In the genomic region with DNA sequence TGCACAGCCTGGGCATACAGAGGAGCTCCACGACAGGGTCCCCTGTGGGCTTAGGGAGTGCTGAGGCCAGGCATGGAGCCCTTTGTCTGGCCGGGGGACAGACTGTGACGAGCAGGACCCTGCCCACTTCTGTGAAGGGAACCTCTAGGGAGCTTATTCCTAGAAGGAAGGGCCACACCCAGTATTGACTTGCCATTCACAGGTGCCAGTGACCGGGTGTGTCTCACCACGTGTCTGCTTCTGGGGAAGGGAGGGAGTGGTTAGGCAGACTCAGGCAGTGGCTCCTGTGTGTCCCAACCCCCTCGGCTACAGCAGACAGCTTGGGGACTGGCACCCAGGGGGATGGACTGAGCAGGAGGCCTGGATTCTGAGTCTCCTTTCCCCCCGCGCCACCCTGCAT, we compare ENCODE assay signal across 1 cellular context.
TF ChIP-seq lines count a peak whose summit lies in the region.

No MANE protein-coding gene starts in this region.

TF ChIP-seq in K562, 482 proteins besides CTCF, POLR2A, EP300 and RAD21 (continued from another document and continues in another):
- TF ChIP-seq MAZ (CRISPR knock-in tag; conservative IDR thresholded peaks at IDR 0.05 in 1 of 2, IDR thresholded peaks at IDR 0.05 in 1 of 2) (peak in 1 of 2 experiments; percentile 48; a peak in 1 of 4 replicates), MEIS2 (IDR thresholded peaks at IDR 0.05; ENCODE audit: partially characterized antibody) (peak; percentile 20), HDAC1 (IDR thresholded peaks at IDR 0.05) (peak in 1 of 2 experiments; percentile 46; a peak in 1 of 4 replicates), TBL1XR1 (IDR thresholded peaks at IDR 0.05; ENCODE audit: low read length in 2 of 2) (peak in 1 of 2 experiments; percentile 54; a peak in 1 of 4 replicates), SREBF1 (IDR thresholded peaks at IDR 0.05; ENCODE audit: borderline replicate concordance, low read depth, low read length) (0 out of 2 replicates have a peak, but pooled peaks have one; percentile 31), NRF1 (conservative IDR thresholded peaks at IDR 0.05 in 1 of 2, IDR thresholded peaks at IDR 0.05 in 1 of 2) (peak in 1 of 2 experiments; percentile 53; a peak in 3 of 4 replicates), EP400 (IDR thresholded peaks at IDR 0.05) (peak; percentile 43; the same call in 1 of the 2 replicates), XRCC3 (IDR thresholded peaks at IDR 0.05) (no peak), KLF13 (tag; IDR thresholded peaks at IDR 0.05; ENCODE audit: borderline replicate concordance, low read depth) (0 out of 2 replicates have a peak, but pooled peaks have one; percentile 24), MTA3 (IDR thresholded peaks at IDR 0.05; ENCODE audit: borderline replicate concordance) (peak; percentile 56; the same call in 1 of the 2 replicates), KHSRP (IDR thresholded peaks at IDR 0.05) (no peak), MYC (IDR thresholded peaks at IDR 0.05; ENCODE audit: low read depth, low read length) (peak; percentile 89), MYC (CRISPR knock-in tag; IDR thresholded peaks at IDR 0.05; ENCODE audit: borderline replicate concordance, low read depth) (no peak), SMAD4 (CRISPR knock-in tag; conservative IDR thresholded peaks at IDR 0.05) (0 out of 2 replicates have a peak, but pooled peaks have one; percentile 36), MXI1 (IDR thresholded peaks at IDR 0.05; ENCODE audit: low read depth, low read length) (peak; percentile 53; the same call in 1 of the 2 replicates), CCNT2 (IDR thresholded peaks at IDR 0.05; ENCODE audit: borderline replicate concordance, extremely low read depth, insufficient read length, low read depth, low read length) (no peak), GATA2 (CRISPR knock-in tag; IDR thresholded peaks at IDR 0.05) (no peak), L3MBTL2 (IDR thresholded peaks at IDR 0.05) (peak; percentile 57), CTBP1 (IDR thresholded peaks at IDR 0.05; ENCODE audit: borderline replicate concordance) (peak; percentile 71; the same call in 1 of the 2 replicates), JUND (IDR thresholded peaks at IDR 0.05; ENCODE audit: borderline replicate concordance, low read depth, low read length) (no peak), JUND (tag; IDR thresholded peaks at IDR 0.05; ENCODE audit: borderline replicate concordance, low read depth, low read length) (peak; percentile 35; the same call in 1 of the 3 replicates), ZNF586 (CRISPR knock-in tag; conservative IDR thresholded peaks at IDR 0.05) (no peak)
- TF ChIP-seq, protein P1, sequence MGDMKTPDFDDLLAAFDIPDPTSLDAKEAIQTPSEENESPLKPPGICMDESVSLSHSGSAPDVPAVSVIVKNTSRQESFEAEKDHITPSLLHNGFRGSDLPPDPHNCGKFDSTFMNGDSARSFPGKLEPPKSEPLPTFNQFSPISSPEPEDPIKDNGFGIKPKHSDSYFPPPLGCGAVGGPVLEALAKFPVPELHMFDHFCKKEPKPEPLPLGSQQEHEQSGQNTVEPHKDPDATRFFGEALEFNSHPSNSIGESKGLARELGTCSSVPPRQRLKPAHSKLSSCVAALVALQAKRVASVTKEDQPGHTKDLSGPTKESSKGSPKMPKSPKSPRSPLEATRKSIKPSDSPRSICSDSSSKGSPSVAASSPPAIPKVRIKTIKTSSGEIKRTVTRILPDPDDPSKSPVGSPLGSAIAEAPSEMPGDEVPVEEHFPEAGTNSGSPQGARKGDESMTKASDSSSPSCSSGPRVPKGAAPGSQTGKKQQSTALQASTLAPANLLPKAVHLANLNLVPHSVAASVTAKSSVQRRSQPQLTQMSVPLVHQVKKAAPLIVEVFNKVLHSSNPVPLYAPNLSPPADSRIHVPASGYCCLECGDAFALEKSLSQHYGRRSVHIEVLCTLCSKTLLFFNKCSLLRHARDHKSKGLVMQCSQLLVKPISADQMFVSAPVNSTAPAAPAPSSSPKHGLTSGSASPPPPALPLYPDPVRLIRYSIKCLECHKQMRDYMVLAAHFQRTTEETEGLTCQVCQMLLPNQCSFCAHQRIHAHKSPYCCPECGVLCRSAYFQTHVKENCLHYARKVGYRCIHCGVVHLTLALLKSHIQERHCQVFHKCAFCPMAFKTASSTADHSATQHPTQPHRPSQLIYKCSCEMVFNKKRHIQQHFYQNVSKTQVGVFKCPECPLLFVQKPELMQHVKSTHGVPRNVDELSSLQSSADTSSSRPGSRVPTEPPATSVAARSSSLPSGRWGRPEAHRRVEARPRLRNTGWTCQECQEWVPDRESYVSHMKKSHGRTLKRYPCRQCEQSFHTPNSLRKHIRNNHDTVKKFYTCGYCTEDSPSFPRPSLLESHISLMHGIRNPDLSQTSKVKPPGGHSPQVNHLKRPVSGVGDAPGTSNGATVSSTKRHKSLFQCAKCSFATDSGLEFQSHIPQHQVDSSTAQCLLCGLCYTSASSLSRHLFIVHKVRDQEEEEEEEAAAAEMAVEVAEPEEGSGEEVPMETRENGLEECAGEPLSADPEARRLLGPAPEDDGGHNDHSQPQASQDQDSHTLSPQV (IDR thresholded peaks at IDR 0.05), result 0 out of 2 replicates have a peak, but pooled peaks have one; percentile 79
- TF ChIP-seq, protein P2, sequence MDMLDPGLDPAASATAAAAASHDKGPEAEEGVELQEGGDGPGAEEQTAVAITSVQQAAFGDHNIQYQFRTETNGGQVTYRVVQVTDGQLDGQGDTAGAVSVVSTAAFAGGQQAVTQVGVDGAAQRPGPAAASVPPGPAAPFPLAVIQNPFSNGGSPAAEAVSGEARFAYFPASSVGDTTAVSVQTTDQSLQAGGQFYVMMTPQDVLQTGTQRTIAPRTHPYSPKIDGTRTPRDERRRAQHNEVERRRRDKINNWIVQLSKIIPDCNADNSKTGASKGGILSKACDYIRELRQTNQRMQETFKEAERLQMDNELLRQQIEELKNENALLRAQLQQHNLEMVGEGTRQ (CRISPR knock-in tag; IDR thresholded peaks at IDR 0.05), result peak; percentile 51
- TF ChIP-seq, protein P3, sequence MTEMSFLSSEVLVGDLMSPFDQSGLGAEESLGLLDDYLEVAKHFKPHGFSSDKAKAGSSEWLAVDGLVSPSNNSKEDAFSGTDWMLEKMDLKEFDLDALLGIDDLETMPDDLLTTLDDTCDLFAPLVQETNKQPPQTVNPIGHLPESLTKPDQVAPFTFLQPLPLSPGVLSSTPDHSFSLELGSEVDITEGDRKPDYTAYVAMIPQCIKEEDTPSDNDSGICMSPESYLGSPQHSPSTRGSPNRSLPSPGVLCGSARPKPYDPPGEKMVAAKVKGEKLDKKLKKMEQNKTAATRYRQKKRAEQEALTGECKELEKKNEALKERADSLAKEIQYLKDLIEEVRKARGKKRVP (CRISPR knock-in tag; IDR thresholded peaks at IDR 0.05), result 0 out of 2 replicates have a peak, but pooled peaks have one; percentile 32
- TF ChIP-seq, protein P4, sequence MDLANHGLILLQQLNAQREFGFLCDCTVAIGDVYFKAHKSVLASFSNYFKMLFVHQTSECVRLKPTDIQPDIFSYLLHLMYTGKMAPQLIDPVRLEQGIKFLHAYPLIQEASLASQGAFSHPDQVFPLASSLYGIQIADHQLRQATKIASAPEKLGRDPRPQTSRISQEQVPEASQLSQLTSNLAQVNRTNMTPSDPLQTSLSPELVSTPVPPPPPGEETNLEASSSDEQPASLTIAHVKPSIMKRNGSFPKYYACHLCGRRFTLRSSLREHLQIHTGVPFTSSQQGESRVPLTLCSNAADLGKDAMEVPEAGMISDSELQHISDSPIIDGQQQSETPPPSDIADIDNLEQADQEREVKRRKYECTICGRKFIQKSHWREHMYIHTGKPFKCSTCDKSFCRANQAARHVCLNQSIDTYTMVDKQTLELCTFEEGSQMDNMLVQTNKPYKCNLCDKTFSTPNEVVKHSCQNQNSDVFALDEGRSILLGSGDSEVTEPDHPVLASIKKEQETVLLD (IDR thresholded peaks at IDR 0.05), result no peak
- TF ChIP-seq, protein P5, sequence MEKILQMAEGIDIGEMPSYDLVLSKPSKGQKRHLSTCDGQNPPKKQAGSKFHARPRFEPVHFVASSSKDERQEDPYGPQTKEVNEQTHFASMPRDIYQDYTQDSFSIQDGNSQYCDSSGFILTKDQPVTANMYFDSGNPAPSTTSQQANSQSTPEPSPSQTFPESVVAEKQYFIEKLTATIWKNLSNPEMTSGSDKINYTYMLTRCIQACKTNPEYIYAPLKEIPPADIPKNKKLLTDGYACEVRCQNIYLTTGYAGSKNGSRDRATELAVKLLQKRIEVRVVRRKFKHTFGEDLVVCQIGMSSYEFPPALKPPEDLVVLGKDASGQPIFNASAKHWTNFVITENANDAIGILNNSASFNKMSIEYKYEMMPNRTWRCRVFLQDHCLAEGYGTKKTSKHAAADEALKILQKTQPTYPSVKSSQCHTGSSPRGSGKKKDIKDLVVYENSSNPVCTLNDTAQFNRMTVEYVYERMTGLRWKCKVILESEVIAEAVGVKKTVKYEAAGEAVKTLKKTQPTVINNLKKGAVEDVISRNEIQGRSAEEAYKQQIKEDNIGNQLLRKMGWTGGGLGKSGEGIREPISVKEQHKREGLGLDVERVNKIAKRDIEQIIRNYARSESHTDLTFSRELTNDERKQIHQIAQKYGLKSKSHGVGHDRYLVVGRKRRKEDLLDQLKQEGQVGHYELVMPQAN (IDR thresholded peaks at IDR 0.05; ENCODE audit: borderline replicate concordance), result 0 out of 2 replicates have a peak, but pooled peaks have one; percentile 20
- TF ChIP-seq, protein P6, sequence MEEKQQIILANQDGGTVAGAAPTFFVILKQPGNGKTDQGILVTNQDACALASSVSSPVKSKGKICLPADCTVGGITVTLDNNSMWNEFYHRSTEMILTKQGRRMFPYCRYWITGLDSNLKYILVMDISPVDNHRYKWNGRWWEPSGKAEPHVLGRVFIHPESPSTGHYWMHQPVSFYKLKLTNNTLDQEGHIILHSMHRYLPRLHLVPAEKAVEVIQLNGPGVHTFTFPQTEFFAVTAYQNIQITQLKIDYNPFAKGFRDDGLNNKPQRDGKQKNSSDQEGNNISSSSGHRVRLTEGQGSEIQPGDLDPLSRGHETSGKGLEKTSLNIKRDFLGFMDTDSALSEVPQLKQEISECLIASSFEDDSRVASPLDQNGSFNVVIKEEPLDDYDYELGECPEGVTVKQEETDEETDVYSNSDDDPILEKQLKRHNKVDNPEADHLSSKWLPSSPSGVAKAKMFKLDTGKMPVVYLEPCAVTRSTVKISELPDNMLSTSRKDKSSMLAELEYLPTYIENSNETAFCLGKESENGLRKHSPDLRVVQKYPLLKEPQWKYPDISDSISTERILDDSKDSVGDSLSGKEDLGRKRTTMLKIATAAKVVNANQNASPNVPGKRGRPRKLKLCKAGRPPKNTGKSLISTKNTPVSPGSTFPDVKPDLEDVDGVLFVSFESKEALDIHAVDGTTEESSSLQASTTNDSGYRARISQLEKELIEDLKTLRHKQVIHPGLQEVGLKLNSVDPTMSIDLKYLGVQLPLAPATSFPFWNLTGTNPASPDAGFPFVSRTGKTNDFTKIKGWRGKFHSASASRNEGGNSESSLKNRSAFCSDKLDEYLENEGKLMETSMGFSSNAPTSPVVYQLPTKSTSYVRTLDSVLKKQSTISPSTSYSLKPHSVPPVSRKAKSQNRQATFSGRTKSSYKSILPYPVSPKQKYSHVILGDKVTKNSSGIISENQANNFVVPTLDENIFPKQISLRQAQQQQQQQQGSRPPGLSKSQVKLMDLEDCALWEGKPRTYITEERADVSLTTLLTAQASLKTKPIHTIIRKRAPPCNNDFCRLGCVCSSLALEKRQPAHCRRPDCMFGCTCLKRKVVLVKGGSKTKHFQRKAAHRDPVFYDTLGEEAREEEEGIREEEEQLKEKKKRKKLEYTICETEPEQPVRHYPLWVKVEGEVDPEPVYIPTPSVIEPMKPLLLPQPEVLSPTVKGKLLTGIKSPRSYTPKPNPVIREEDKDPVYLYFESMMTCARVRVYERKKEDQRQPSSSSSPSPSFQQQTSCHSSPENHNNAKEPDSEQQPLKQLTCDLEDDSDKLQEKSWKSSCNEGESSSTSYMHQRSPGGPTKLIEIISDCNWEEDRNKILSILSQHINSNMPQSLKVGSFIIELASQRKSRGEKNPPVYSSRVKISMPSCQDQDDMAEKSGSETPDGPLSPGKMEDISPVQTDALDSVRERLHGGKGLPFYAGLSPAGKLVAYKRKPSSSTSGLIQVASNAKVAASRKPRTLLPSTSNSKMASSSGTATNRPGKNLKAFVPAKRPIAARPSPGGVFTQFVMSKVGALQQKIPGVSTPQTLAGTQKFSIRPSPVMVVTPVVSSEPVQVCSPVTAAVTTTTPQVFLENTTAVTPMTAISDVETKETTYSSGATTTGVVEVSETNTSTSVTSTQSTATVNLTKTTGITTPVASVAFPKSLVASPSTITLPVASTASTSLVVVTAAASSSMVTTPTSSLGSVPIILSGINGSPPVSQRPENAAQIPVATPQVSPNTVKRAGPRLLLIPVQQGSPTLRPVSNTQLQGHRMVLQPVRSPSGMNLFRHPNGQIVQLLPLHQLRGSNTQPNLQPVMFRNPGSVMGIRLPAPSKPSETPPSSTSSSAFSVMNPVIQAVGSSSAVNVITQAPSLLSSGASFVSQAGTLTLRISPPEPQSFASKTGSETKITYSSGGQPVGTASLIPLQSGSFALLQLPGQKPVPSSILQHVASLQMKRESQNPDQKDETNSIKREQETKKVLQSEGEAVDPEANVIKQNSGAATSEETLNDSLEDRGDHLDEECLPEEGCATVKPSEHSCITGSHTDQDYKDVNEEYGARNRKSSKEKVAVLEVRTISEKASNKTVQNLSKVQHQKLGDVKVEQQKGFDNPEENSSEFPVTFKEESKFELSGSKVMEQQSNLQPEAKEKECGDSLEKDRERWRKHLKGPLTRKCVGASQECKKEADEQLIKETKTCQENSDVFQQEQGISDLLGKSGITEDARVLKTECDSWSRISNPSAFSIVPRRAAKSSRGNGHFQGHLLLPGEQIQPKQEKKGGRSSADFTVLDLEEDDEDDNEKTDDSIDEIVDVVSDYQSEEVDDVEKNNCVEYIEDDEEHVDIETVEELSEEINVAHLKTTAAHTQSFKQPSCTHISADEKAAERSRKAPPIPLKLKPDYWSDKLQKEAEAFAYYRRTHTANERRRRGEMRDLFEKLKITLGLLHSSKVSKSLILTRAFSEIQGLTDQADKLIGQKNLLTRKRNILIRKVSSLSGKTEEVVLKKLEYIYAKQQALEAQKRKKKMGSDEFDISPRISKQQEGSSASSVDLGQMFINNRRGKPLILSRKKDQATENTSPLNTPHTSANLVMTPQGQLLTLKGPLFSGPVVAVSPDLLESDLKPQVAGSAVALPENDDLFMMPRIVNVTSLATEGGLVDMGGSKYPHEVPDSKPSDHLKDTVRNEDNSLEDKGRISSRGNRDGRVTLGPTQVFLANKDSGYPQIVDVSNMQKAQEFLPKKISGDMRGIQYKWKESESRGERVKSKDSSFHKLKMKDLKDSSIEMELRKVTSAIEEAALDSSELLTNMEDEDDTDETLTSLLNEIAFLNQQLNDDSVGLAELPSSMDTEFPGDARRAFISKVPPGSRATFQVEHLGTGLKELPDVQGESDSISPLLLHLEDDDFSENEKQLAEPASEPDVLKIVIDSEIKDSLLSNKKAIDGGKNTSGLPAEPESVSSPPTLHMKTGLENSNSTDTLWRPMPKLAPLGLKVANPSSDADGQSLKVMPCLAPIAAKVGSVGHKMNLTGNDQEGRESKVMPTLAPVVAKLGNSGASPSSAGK (IDR thresholded peaks at IDR 0.05), result peak; percentile 57
- TF ChIP-seq, protein P7, sequence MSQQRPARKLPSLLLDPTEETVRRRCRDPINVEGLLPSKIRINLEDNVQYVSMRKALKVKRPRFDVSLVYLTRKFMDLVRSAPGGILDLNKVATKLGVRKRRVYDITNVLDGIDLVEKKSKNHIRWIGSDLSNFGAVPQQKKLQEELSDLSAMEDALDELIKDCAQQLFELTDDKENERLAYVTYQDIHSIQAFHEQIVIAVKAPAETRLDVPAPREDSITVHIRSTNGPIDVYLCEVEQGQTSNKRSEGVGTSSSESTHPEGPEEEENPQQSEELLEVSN (IDR thresholded peaks at IDR 0.05; ENCODE audit: borderline replicate concordance in 1 of 2, extremely low read depth in 1 of 2, insufficient read depth in 1 of 2, insufficient read length in 1 of 2, low read depth in 1 of 2, low read length in 1 of 2, poor library complexity in 1 of 2, severe bottlenecking in 1 of 2), result peak in 1 of 2 experiments; percentile 44
